ENCODE assay signal across 16 cellular contexts in genomic region chr11:134475951-134476350, GRCh38.
DNase-seq lines count a peak whose midpoint lies in the region; ATAC-seq and TF ChIP-seq lines count a peak whose summit lies in the region.
"Had no signal": no experiment of that assay in that cellular context is flagged by ENCODE, and none has a peak within 500 bp of the region (broad histone marks: within the 10 kb centered on the region; RNA-seq: fewer than 3 reads in every experiment).

No MANE protein-coding gene starts in this region.

- H3K27me3 Mint-ChIP-seq in endothelial cell (ENCODE audit: unreplicated experiment), result peaks cover 6% of the 10 kb centered on the region

- H3K36me3 Mint-ChIP-seq in endothelial cell (ENCODE audit: low read depth, unreplicated experiment), result no peaks in the 10 kb centered on the region
- H3K36me3 Mint-ChIP-seq: CD4-positive, CD25-positive, alpha-beta regulatory T cell; CD8-positive, alpha-beta T cell had no signal

- H3K4me3 Mint-ChIP-seq in endothelial cell (ENCODE audit: unreplicated experiment), result peak overlapping the region; percentile 33
- H3K4me3 Mint-ChIP-seq: B cell; CD4-positive, CD25-positive, alpha-beta regulatory T cell; CD8-positive, alpha-beta T cell had no signal

- H3K4me3 ChIP-seq in WERI-Rb-1 (ENCODE audit: low read depth, low read length) (no peak overlapping the region), gastrocnemius medialis (no peak overlapping the region)
- H3K4me3 ChIP-seq: BLaER1 had no signal

- intact Hi-C loops in gastrocnemius medialis (cut with DNase I; ENCODE audit: low total_unique reads), result no loop called here

- H3K36me3 ChIP-seq in WERI-Rb-1, result no peaks in the 10 kb centered on the region
- no peaks in the 10 kb centered on the region for H3K36me3 ChIP-seq in gastrocnemius medialis
- H3K36me3 ChIP-seq: BLaER1 had no signal

- no peaks in the 10 kb centered on the region for H3K9me3 Mint-ChIP-seq in endothelial cell (ENCODE audit: unreplicated experiment)
- H3K9me3 Mint-ChIP-seq: CD4-positive, CD25-positive, alpha-beta regulatory T cell; CD8-positive, alpha-beta T cell had no signal

- H3K27ac Mint-ChIP-seq in endothelial cell (ENCODE audit: unreplicated experiment), result no peak overlapping the region
- H3K27ac Mint-ChIP-seq: B cell; CD4-positive, CD25-positive, alpha-beta regulatory T cell; CD8-positive, alpha-beta T cell had no signal

- in situ Hi-C loops in gastrocnemius medialis (cut with MboI; ENCODE audit: low sequenced_read_pairs in 4 of 4), result no loop called here

- H3K27me3 ChIP-seq in WERI-Rb-1 (ENCODE audit: insufficient read depth, low read depth, severe bottlenecking), result no peaks in the 10 kb centered on the region
- peaks cover 0 to 21% (median 0%) of the 10 kb centered on the region in 3 donors for H3K27me3 ChIP-seq in gastrocnemius medialis
- H3K27me3 ChIP-seq: BLaER1 had no signal

- peaks cover 29% of the 10 kb centered on the region for H3K4me1 Mint-ChIP-seq in endothelial cell (ENCODE audit: unreplicated experiment)
- H3K4me1 Mint-ChIP-seq: B cell had no signal

- H3K9me3 ChIP-seq in WERI-Rb-1 (ENCODE audit: severe bottlenecking) (no peaks in the 10 kb centered on the region), gastrocnemius medialis (no peaks in the 10 kb centered on the region)
- H3K9me3 ChIP-seq: BLaER1, Caco-2 had no signal

- no peak for DNase-seq in WERI-Rb-1
- no peak for DNase-seq in endothelial cell (ENCODE audit: low spot score)
- DNase-seq in mesenteric fat pad (ENCODE audit: low spot score), result peak; percentile 75
- DNase-seq in HUDEP-2 (lab: John Stamatoyannopoulos, UW; ENCODE audit: unreplicated experiment in 76 of 76), result no peak
- no peak for DNase-seq in NCI-H2081 treated with DMSO at 0.1 percent for 48 hours (lab: John Stamatoyannopoulos, UW)
- DNase-seq in gastrocnemius medialis, result no peak
- no peak for DNase-seq in activated T-cell treated with anti-CD3 and anti-CD28 coated beads, Interleukin-2, amount 50 U/mL, for 48 hours
- DNase-seq: CD4-positive, CD25-positive, alpha-beta regulatory T cell; CD8-positive, alpha-beta T cell; DMS153; GOT3 had no signal

- TF ChIP-seq CTCF in WERI-Rb-1 (IDR thresholded peaks at IDR 0.05; ENCODE audit: low read depth, low read length) (0 out of 2 replicates have a peak, but pooled peaks have one; percentile 3), endothelial cell (IDR thresholded peaks at IDR 0.05; ENCODE audit: unreplicated experiment) (no peak), gastrocnemius medialis (IDR thresholded peaks at IDR 0.05 in 4 of 5, conservative IDR thresholded peaks at IDR 0.05 in 1 of 5) (no peak)

- H3K27ac ChIP-seq in WERI-Rb-1 (no peak overlapping the region), gastrocnemius medialis (no peak overlapping the region)
- H3K27ac ChIP-seq: BLaER1, C4-2B had no signal

- ATAC-seq in gastrocnemius medialis, result no peak
- ATAC-seq: CD8-positive, alpha-beta T cell; HCT116 had no signal

- TF ChIP-seq POLR2A in gastrocnemius medialis (IDR thresholded peaks at IDR 0.05), result no peak

- no peaks in the 10 kb centered on the region for H3K4me1 ChIP-seq in gastrocnemius medialis
- H3K4me1 ChIP-seq: Caco-2 had no signal
